In genomic region chr1:226118357-226118756, GRCh38 we compare ENCODE assay signal across 25 cellular contexts.
"Had no signal": no experiment of that assay in that cellular context is flagged by ENCODE, and none has a peak within 500 bp of the region (broad histone marks: within the 10 kb centered on the region; RNA-seq: fewer than 3 reads in every experiment).

No MANE protein-coding gene starts in this region.

- H3K4me3 Mint-ChIP-seq: activated CD4-positive, alpha-beta memory T cell treated with anti-CD3 and anti-CD28 coated beads for 36 hours; activated CD4-positive, alpha-beta T cell treated with anti-CD3 and anti-CD28 coated beads for 36 hours; activated T-helper 1 cell treated with anti-CD3 and anti-CD28 coated beads, Interleukin-12 subunit alpha, Interleukin-12 subunit beta, Interleukin-2, Interleukin-4 antibody, amounts not matched to agents 30 ng/mL and 10 ng/mL and 1 ng/mL, durations not matched to agents 14 hours and 24 hours and 36 hours; nephron progenitor cell had no signal

- H3K36me3 ChIP-seq: left ventricle myocardium inferior, sigmoid colon, vagina had no signal

- H3K9me3 ChIP-seq: left ventricle myocardium inferior, sigmoid colon, testis, vagina had no signal

- H3K27ac Mint-ChIP-seq: activated CD4-positive, alpha-beta memory T cell treated with anti-CD3 and anti-CD28 coated beads for 36 hours; activated CD4-positive, alpha-beta T cell treated with anti-CD3 and anti-CD28 coated beads for 36 hours; activated naive CD4-positive, alpha-beta T cell treated with anti-CD3 and anti-CD28 coated beads, Interleukin-2, amount 50 U/mL, for 24 hours; activated T-helper 1 cell treated with anti-CD3 and anti-CD28 coated beads, Interleukin-12 subunit alpha, Interleukin-12 subunit beta, Interleukin-2, Interleukin-4 antibody, amounts not matched to agents 30 ng/mL and 10 ng/mL and 1 ng/mL, durations not matched to agents 14 hours and 24 hours and 36 hours; nephron progenitor cell; progenitor cell of endocrine pancreas had no signal

- DNase-seq: activated B cell treated with CpG ODN at 0.5 μM for 24 hours; activated CD4-positive, alpha-beta memory T cell treated with anti-CD3 and anti-CD28 coated beads for 36 hours; activated CD4-positive, alpha-beta T cell treated with anti-CD3 and anti-CD28 coated beads for 36 hours; activated gamma-delta T cell treated with Interleukin-2 at 50 U/mL for 16 hours; anterior cingulate cortex; effector CD4-positive, alpha-beta T cell; erythroblast; foreskin fibroblast; kidney glomerular epithelial cell; left ventricle myocardium inferior; nephron progenitor cell; retina; sigmoid colon; stimulated activated CD4-positive, alpha-beta T cell treated with anti-CD3 and anti-CD28 coated beads, Interleukin-15, amount 100 ng/mL, for 24 hours; stimulated activated naive CD4-positive, alpha-beta T cell; T-helper 1 cell; T-helper 9 cell; testis; trophoblast cell had no signal

- H3K27ac ChIP-seq: left ventricle myocardium inferior, sigmoid colon, testis, vagina had no signal

- H3K27me3 ChIP-seq: sigmoid colon, testis, vagina had no signal

- H3K36me3 Mint-ChIP-seq: activated CD4-positive, alpha-beta memory T cell treated with anti-CD3 and anti-CD28 coated beads for 36 hours; activated naive CD4-positive, alpha-beta T cell treated with anti-CD3 and anti-CD28 coated beads, Interleukin-2, amount 50 U/mL, for 24 hours; brain had no signal

- H3K4me3 ChIP-seq: left ventricle myocardium inferior, sigmoid colon, smooth muscle cell, testis, vagina had no signal

- H3K27me3 Mint-ChIP-seq: activated B cell treated with CpG ODN at 0.5 μM for 24 hours; activated CD4-positive, alpha-beta memory T cell treated with anti-CD3 and anti-CD28 coated beads for 36 hours; activated CD4-positive, alpha-beta T cell treated with anti-CD3 and anti-CD28 coated beads for 36 hours; activated naive CD4-positive, alpha-beta T cell treated with anti-CD3 and anti-CD28 coated beads, Interleukin-2, amount 50 U/mL, for 24 hours had no signal

- H3K9me3 Mint-ChIP-seq: activated B cell treated with CpG ODN at 0.5 μM for 24 hours; activated CD4-positive, alpha-beta memory T cell treated with anti-CD3 and anti-CD28 coated beads for 36 hours; activated naive CD4-positive, alpha-beta T cell treated with anti-CD3 and anti-CD28 coated beads, Interleukin-2, amount 50 U/mL, for 24 hours; activated T-helper 1 cell treated with anti-CD3 and anti-CD28 coated beads, Interleukin-12 subunit alpha, Interleukin-12 subunit beta, Interleukin-2, Interleukin-4 antibody, amounts not matched to agents 30 ng/mL and 10 ng/mL and 1 ng/mL, durations not matched to agents 14 hours and 24 hours and 36 hours had no signal

- H3K4me2 ChIP-seq: smooth muscle cell had no signal
